Comparison of ENCODE assay signal across 14 cellular contexts in genomic region chr11:48019597-48019996, GRCh38. TPM values are rescaled to one million over a fixed set of nuclear protein-coding genes. Genes with fewer than 3 reads are reported as not detected.
DNase-seq lines count a peak whose midpoint lies in the region; ATAC-seq, FAIRE-seq and TF ChIP-seq lines count a peak whose summit lies in the region.
"Had no signal": no experiment of that assay in that cellular context is flagged by ENCODE, and none has a peak within 500 bp of the region (broad histone marks: within the 10 kb centered on the region; RNA-seq: fewer than 3 reads in every experiment).

No MANE protein-coding gene starts in this region.

- H3K9me3 ChIP-seq in CD4-positive, CD25-positive, alpha-beta regulatory T cell (ENCODE audit: control insufficient read depth in 2 of 2, low read length in 2 of 2): no peaks in the 10 kb centered on the region
- H3K9me3 ChIP-seq in K562 (replicated peaks; ENCODE audit: control insufficient read depth, insufficient read depth, low read depth, low read length) (no peaks in the 10 kb centered on the region), vagina (no peaks in the 10 kb centered on the region)
- H3K9me3 ChIP-seq: right atrium auricular region had no signal

- no peaks in the 10 kb centered on the region for H3K27me3 ChIP-seq in CD4-positive, CD25-positive, alpha-beta regulatory T cell (ENCODE audit: control insufficient read depth, insufficient read depth, low read length)
- H3K27me3 ChIP-seq in HL-60 (ENCODE audit: insufficient read depth, poor library complexity, severe bottlenecking) (no peaks in the 10 kb centered on the region), K562 (ENCODE audit: control insufficient read depth in 2 of 2, insufficient read depth in 2 of 2, low read length in 2 of 2) (no peaks in the 10 kb centered on the region), vagina (no peaks in the 10 kb centered on the region)
- H3K27me3 ChIP-seq: right atrium auricular region had no signal

- H3K4me3 ChIP-seq in CD4-positive, CD25-positive, alpha-beta regulatory T cell (ENCODE audit: low read depth, low read length): peak overlapping the region; percentile 77
- H3K4me3 ChIP-seq in HL-60 (replicated peaks; ENCODE audit: insufficient read depth, low read length) (no peak overlapping the region), K562 (no peak overlapping the region), vagina (no peak overlapping the region)
- H3K4me3 ChIP-seq: right atrium auricular region had no signal

- H3K27me3 Mint-ChIP-seq in CD4-positive, CD25-positive, alpha-beta regulatory T cell: no peaks in the 10 kb centered on the region
- no peaks in the 10 kb centered on the region for H3K27me3 Mint-ChIP-seq in neural crest cell (ENCODE audit: low read depth)
- H3K27me3 Mint-ChIP-seq: activated naive CD8-positive, alpha-beta T cell treated with anti-CD3 and anti-CD28 coated beads, Interleukin-2, amount 10 ng/mL, durations not matched to agents 7 days and 5 days had no signal

- TF ChIP-seq EP300 in K562 (IDR thresholded peaks at IDR 0.05; ENCODE audit: low read length): no peak

- TF ChIP-seq RAD21 in K562 (CRISPR knock-in tag; conservative IDR thresholded peaks at IDR 0.05 in 1 of 2, IDR thresholded peaks at IDR 0.05 in 1 of 2): no peak

- no peaks in the 10 kb centered on the region for H3K79me2 ChIP-seq in K562 (ENCODE audit: control insufficient read depth, insufficient read depth, low read length)

- intact Hi-C loops in K562 (cut with micrococcal nuclease) (no loop called here), vagina (cut with DNase I) (no loop called here)

- 40% methylated on average over 8 of the region's 8 CpGs for WGBS in K562 (ENCODE audit: insufficient coverage, low coverage, missing lambda C conversion rate)

- no peaks in the 10 kb centered on the region for H3K9me1 ChIP-seq in K562 (ENCODE audit: control insufficient read depth, insufficient read depth, low read length)

- peak overlapping the region; percentile 75 to 82 (median 77) for H3K4me3 Mint-ChIP-seq in CD4-positive, CD25-positive, alpha-beta regulatory T cell
- H3K4me3 Mint-ChIP-seq in neural crest cell: no peak overlapping the region
- H3K4me3 Mint-ChIP-seq: activated naive CD8-positive, alpha-beta T cell treated with anti-CD3 and anti-CD28 coated beads, Interleukin-2, amount 10 ng/mL, durations not matched to agents 7 days and 5 days had no signal

- H3K4me1 ChIP-seq in CD4-positive, CD25-positive, alpha-beta regulatory T cell (ENCODE audit: control insufficient read depth, insufficient read depth, low read length, poor library complexity, severe bottlenecking): peaks cover 64% of the 10 kb centered on the region
- H3K4me1 ChIP-seq in K562 (replicated peaks in 1 of 2; ENCODE audit: control insufficient read depth in 2 of 2, insufficient read depth in 2 of 2, low read length in 2 of 2) (peaks cover 11 to 16% of the 10 kb centered on the region in 2 experiments; a peak in 4 of 5 replicates), vagina (no peaks in the 10 kb centered on the region)

- 0 out of 2 replicates have a peak, but pooled peaks cover 4% of the 10 kb centered on the region for H4K20me1 ChIP-seq in K562 (replicated peaks; ENCODE audit: control insufficient read depth, insufficient read depth, low read length)

- no peak for DNase-seq in CD4-positive, CD25-positive, alpha-beta regulatory T cell
- DNase-seq in HL-60 (ENCODE audit: low read depth in 1 of 2, low spot score in 1 of 2): no peak
- DNase-seq in K562 (ENCODE audit: extremely low read depth in 1 of 4, low spot score in 3 of 4): no peak
- DNase-seq in neural crest cell (ENCODE audit: low read depth, low spot score): no peak
- DNase-seq in NCI-H1105 (lab: John Stamatoyannopoulos, UW): no peak
- DNase-seq in vagina (ENCODE audit: extremely low spot score in 2 of 2): no peak
- no peak for DNase-seq in stimulated activated CD4-positive, alpha-beta T cell treated with anti-CD3 and anti-CD28 coated beads, Interleukin-2, amount 100 ng/mL, for 48 hours
- DNase-seq: activated naive CD8-positive, alpha-beta T cell treated with anti-CD3 and anti-CD28 coated beads, Interleukin-2, amount 10 ng/mL, durations not matched to agents 7 days and 5 days; NCI-H1436 treated with DMSO at 0.1 percent for 48 hours; NCI-H774 had no signal

- H3K27ac Mint-ChIP-seq in CD4-positive, CD25-positive, alpha-beta regulatory T cell: peak overlapping the region; percentile 83 to 96 (median 85)
- H3K27ac Mint-ChIP-seq in neural crest cell (ENCODE audit: unreplicated experiment): peak overlapping the region; percentile 95

- TF ChIP-seq POLR2A in K562 (conservative IDR thresholded peaks at IDR 0.05) (no peak), vagina (IDR thresholded peaks at IDR 0.05) (no peak)

- no peak overlapping the region for H3K9ac ChIP-seq in K562 (ENCODE audit: insufficient read depth in 1 of 2, low read depth in 2 of 2, low read length in 2 of 2)

- H3K36me3 ChIP-seq in CD4-positive, CD25-positive, alpha-beta regulatory T cell (ENCODE audit: control insufficient read depth, insufficient read depth, low read length): peaks cover 4% of the 10 kb centered on the region
- H3K36me3 ChIP-seq in K562 (ENCODE audit: control insufficient read depth, insufficient read depth, low read length) (no peaks in the 10 kb centered on the region), vagina (no peaks in the 10 kb centered on the region)
- H3K36me3 ChIP-seq: right atrium auricular region had no signal

- no peak overlapping the region for H2AFZ ChIP-seq in K562 (ENCODE audit: low read depth, low read length)

- CTCF ChIA-PET in K562 (lab: Yijun Ruan, JAX; ENCODE audit: low intra/inter-chr PET ratio): no interaction called here

- H3K4me2 ChIP-seq in K562 (ENCODE audit: insufficient read depth, low read length): no peak overlapping the region

- H3K9me3 Mint-ChIP-seq in CD4-positive, CD25-positive, alpha-beta regulatory T cell: no peaks in the 10 kb centered on the region
- no peaks in the 10 kb centered on the region for H3K9me3 Mint-ChIP-seq in neural crest cell
- H3K9me3 Mint-ChIP-seq: activated naive CD8-positive, alpha-beta T cell treated with anti-CD3 and anti-CD28 coated beads, Interleukin-2, amount 10 ng/mL, durations not matched to agents 7 days and 5 days had no signal

- TF ChIP-seq CTCF in HL-60 (IDR thresholded peaks at IDR 0.05; ENCODE audit: insufficient read depth, low read length) (no peak), K562 (IDR thresholded peaks at IDR 0.05 in 2 of 3, conservative IDR thresholded peaks at IDR 0.05 in 1 of 3; ENCODE audit: insufficient read depth in 2 of 3, low read depth in 1 of 3, low read length in 3 of 3) (no peak), neural crest cell (conservative IDR thresholded peaks at IDR 0.05) (no peak), vagina (IDR thresholded peaks at IDR 0.05) (no peak)

- POLR2A ChIA-PET in K562 (lab: Yijun Ruan, JAX): interaction anchor here (1.1 kb wide), 1 partner anchor 12 kb away, joined by 4 read pairs; no protein-coding TSS in a partner anchor

- ATAC-seq in CD4-positive, CD25-positive, alpha-beta regulatory T cell (ENCODE audit: low read depth in 2 of 2): no peak
- ATAC-seq in K562: peak; percentile 34
- ATAC-seq in HG03439 (IDR thresholded peaks at IDR 0.05; ENCODE audit: unreplicated experiment): no peak

- FAIRE-seq in K562 (lab: Jason Lieb, UNC): no peak
- FAIRE-seq: colon, G401.6 had no signal

- H3K4me1 Mint-ChIP-seq in CD4-positive, CD25-positive, alpha-beta regulatory T cell: peaks cover 18 to 90% (median 63%) of the 10 kb centered on the region in 4 donors
- H3K4me1 Mint-ChIP-seq in neural crest cell: peaks cover 46% of the 10 kb centered on the region

- peaks cover 16% of the 10 kb centered on the region for H3K36me3 Mint-ChIP-seq in CD4-positive, CD25-positive, alpha-beta regulatory T cell
- no peaks in the 10 kb centered on the region for H3K36me3 Mint-ChIP-seq in neural crest cell (ENCODE audit: low read depth)

- H3K27ac ChIP-seq in CD4-positive, CD25-positive, alpha-beta regulatory T cell (ENCODE audit: insufficient read depth, low read length, poor library complexity, severe bottlenecking): peak overlapping the region; percentile 93
- H3K27ac ChIP-seq in HL-60 (replicated peaks): peak overlapping the region; percentile 70
- H3K27ac ChIP-seq in K562 (ENCODE audit: extremely low read depth, low read depth, low read length): no peak overlapping the region
- H3K27ac ChIP-seq in vagina: no peak overlapping the region
- H3K27ac ChIP-seq: right atrium auricular region had no signal

- in situ Hi-C loops in K562 (cut with MboI): no loop called here

- no TSS peak for BruUV-seq in K562 (replicated peaks; lab: Mats Ljungman, UMichigan)

TF ChIP-seq in K562, 482 proteins besides CTCF, POLR2A, EP300 and RAD21 (continues in another document):
- TF ChIP-seq MCM3 (IDR thresholded peaks at IDR 0.05): no peak

RNA-seq across cellular contexts. Expression of gene PTPRJ, which starts 39.2 kb away (rescaled TPM):
- 81.8 TPM for total RNA-seq in CD4-positive, CD25-positive, alpha-beta regulatory T cell
- 10 to 100 TPM; 13.8 to 20.2 (median 16.9) TPM for polyA plus RNA-seq in CD4-positive, CD25-positive, alpha-beta regulatory T cell
- 6.8 and 11.6 TPM in 2 replicates for total RNA-seq in K562 (2011; cell fraction: chromatin; rRNA removed; ENCODE audit: low replicate concordance)
- 3.7 and 3.8 TPM in 2 replicates for total RNA-seq in K562 (2011; cell fraction: nucleolus; rRNA removed)
- total RNA-seq in K562 (2011; cell fraction: nucleoplasm; rRNA removed): 6.5 and 12.5 TPM in 2 replicates
- total RNA-seq in K562 (2014; rRNA removed) (3.8 and 5.0 TPM in 2 replicates), K562 (2014; rRNA removed; fragmentation: Illumina TruSeq; extraction: Trizol) (6.7 and 7.1 TPM in 2 replicates), K562 (2015; rRNA removed; fragmentation: Illumina TruSeq; extraction: Trizol) (7.1 TPM in 2 replicates), K562 (2021) (10.2 and 10.7 TPM in 2 replicates), neural crest cell (24.3 and 25.5 TPM in 2 replicates), vagina (4.7 TPM)
- polyA plus RNA-seq in K562 (2011; rRNA removed) (3.8 and 4.8 TPM in 2 replicates), K562 (2014; fragmentation: Illumina TruSeq; extraction: Trizol) (5.7 and 5.8 TPM in 2 replicates), K562 (2014; fragmentation: Nextera tagmentation; extraction: Ambion mirVana) (under 1 TPM; 0.56 to 0.65 TPM), K562 (2014; rRNA removed) (3.5 and 4.0 TPM in 2 replicates)
- polyA plus RNA-seq in K562 (2011; cell fraction: cytosol; rRNA removed): 3.3 and 3.5 TPM in 2 replicates
- 2.5 and 3.5 TPM in 2 replicates for polyA plus RNA-seq in K562 (2011; cell fraction: nucleus; rRNA removed)
- polyA plus RNA-seq in K562 (2012): 4.9 and 6.3 TPM in 2 replicates
- 3.3 and 4.6 TPM in 2 replicates for polyA minus RNA-seq in K562 (2011; rRNA and poly(A)+ RNA removed)
- 2.5 and 3.1 TPM in 2 replicates for polyA minus RNA-seq in K562 (2011; cell fraction: cytosol; rRNA and poly(A)+ RNA removed)
- 1.5 and 2.2 TPM in 2 replicates for polyA minus RNA-seq in K562 (2011; cell fraction: nucleus; rRNA and poly(A)+ RNA removed)

Comparison
In these comparisons a context has a peak if more than half of its experiments do, and no peak if none do; other contexts are left out.
1. H3K27ac ChIP-seq: peak in CD4-positive, CD25-positive, alpha-beta regulatory T cell (single experiment) and HL-60 (single experiment); none in K562 (single experiment) and vagina (single experiment).